In genomic region chrX:44143061-44143602, GRCh38 we compare ENCODE assay signal across 21 cellular contexts.
DNase-seq lines count a peak whose midpoint lies in the region; ATAC-seq, FAIRE-seq and TF ChIP-seq lines count a peak whose summit lies in the region.
"Had no signal": no experiment of that assay in that cellular context is flagged by ENCODE, and none has a peak within 500 bp of the region (broad histone marks: within the 10 kb centered on the region; RNA-seq: fewer than 3 reads in every experiment).

No MANE protein-coding gene starts in this region.

- peak; percentile 62 for DNase-seq in M059J (ENCODE audit: low read depth)
- DNase-seq in RPMI7951 (ENCODE audit: low read depth) = peak; percentile 37
- DNase-seq in bronchial epithelial cell (ENCODE audit: low read depth) = peak; percentile 2
- DNase-seq in T-helper 2 cell = no peak
- DNase-seq: Caco-2; CD8-positive, alpha-beta T cell; DMS79 treated with DMSO at 0.1 percent for 48 hours; IMR-90; NCI-H1105; NCI-H146; NCI-H1930; NCI-H2107; NCI-H526 treated with DMSO at 0.1 percent for 48 hours; SIG-M5 had no signal

- TF ChIP-seq CTCF in bronchial epithelial cell (IDR thresholded peaks at IDR 0.05; ENCODE audit: insufficient read depth, low read length, severe bottlenecking) = no peak

- no peaks in the 10 kb centered on the region for H3K27me3 ChIP-seq in bronchial epithelial cell (ENCODE audit: control insufficient read depth, insufficient read depth, low read length)

- FAIRE-seq in bronchial epithelial cell (lab: Jason Lieb, UNC) = no peak
- FAIRE-seq: GM19239 had no signal

- ATAC-seq in HG03025 (IDR thresholded peaks at IDR 0.05; ENCODE audit: low FRiP score, unreplicated experiment) = no peak
- ATAC-seq in HG02885 (IDR thresholded peaks at IDR 0.05; ENCODE audit: poor library complexity, unreplicated experiment) = no peak
- no peak for ATAC-seq in HG03460 (IDR thresholded peaks at IDR 0.05; ENCODE audit: unreplicated experiment)
- ATAC-seq: CD8-positive, alpha-beta T cell; HCT116; Panc1 had no signal

- no peaks in the 10 kb centered on the region for H3K36me3 ChIP-seq in bronchial epithelial cell (ENCODE audit: control insufficient read depth, insufficient read depth, low read length)

- H3K4me3 ChIP-seq in bronchial epithelial cell (ENCODE audit: low read depth, low read length) = no peak overlapping the region
- H3K4me3 ChIP-seq: SK-N-MC had no signal

Comparison
In these comparisons a context has a peak if more than half of its experiments do, and no peak if none do; other contexts are left out.
1. DNase-seq: peak in M059J (single experiment), RPMI7951 (single experiment) and bronchial epithelial cell (single experiment); none in T-helper 2 cell (0 of 5).